21 cellular contexts compared by ENCODE assay signal in the genomic region with DNA sequence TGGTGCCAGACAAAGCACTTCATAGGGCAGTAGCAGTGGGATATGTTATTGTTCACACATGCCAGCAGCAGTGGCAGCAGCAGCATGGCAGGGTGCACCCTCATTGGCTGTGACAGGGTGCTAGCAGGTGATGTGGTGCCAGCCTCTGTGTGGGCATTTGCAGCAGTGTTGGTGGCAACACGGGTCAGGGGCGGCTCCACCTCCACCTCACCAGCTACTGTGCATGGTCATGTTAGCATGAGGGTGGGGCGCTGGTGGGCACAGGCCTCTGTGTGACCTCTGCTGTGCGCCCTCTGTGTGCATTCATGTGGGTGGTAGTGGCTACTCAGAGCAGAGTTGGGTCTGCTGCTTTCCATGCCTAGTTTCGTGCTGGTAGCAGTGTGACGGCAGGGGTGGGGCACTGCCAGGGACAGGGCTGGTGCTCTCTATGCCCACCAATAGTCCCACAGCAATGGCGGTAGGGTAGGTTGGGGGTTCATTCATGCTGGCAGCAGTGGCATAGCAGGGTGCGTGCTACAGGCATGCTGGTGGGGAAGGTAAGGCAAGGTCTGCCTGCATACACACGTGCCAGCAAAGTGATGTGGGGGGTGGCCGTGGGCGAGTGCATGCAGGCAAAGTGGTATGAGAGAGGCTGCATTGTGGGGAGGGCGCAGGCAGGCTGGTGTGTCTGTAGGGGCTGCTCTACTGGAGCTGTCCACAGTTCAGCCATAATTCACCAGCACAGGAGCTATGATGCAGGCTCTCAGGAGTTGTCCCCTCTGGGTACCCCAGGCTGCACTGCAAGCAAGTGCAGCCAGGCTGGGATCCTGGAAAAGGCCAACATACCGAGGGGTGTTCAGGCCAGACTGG.
A peak's percentile ranks its signal among the peaks of the same experiment; 100 is the strongest.
DNase-seq lines count a peak whose midpoint lies in the region; ATAC-seq, FAIRE-seq and TF ChIP-seq lines count a peak whose summit lies in the region.
"Had no signal": no experiment of that assay in that cellular context is flagged by ENCODE, and none has a peak within 500 bp of the region (broad histone marks: within the 10 kb centered on the region; RNA-seq: fewer than 3 reads in every experiment).

No MANE protein-coding gene starts in this region.

- intact Hi-C loops in left ventricle myocardium superior (cut with micrococcal nuclease) = no loop called here
- intact Hi-C loops in left ventricle myocardium inferior (cut with micrococcal nuclease) = no loop called here
- intact Hi-C loops in kidney (cut with DNase I) = no loop called here
- intact Hi-C loops in lower lobe of right lung (cut with DNase I) = no loop called here

- no peaks in the 10 kb centered on the region for H3K36me3 ChIP-seq in left ventricle myocardium inferior
- H3K36me3 ChIP-seq in kidney (ENCODE audit: control insufficient read depth in 1 of 2, insufficient read depth in 2 of 2, low read length in 2 of 2) = no peaks in the 10 kb centered on the region
- no peaks in the 10 kb centered on the region for H3K36me3 ChIP-seq in lower lobe of right lung
- no peaks in the 10 kb centered on the region for H3K36me3 ChIP-seq in upper lobe of left lung

- no peak overlapping the region for H3K27ac ChIP-seq in left ventricle myocardium inferior (replicated peaks)
- no peak overlapping the region for H3K27ac ChIP-seq in kidney (ENCODE audit: low read depth in 2 of 2, low read length in 2 of 2)
- H3K27ac ChIP-seq in lower lobe of right lung = no peak overlapping the region
- H3K27ac ChIP-seq in upper lobe of left lung = no peak overlapping the region
- H3K27ac ChIP-seq: C4-2B, GM23248, HL-60 had no signal

- H3K4me1 ChIP-seq in left ventricle myocardium inferior = no peaks in the 10 kb centered on the region
- H3K4me1 ChIP-seq in kidney (ENCODE audit: control insufficient read depth in 1 of 2, insufficient read depth in 1 of 2, low read depth in 1 of 2, low read length in 2 of 2) = no peaks in the 10 kb centered on the region
- no peaks in the 10 kb centered on the region for H3K4me1 ChIP-seq in lower lobe of right lung
- H3K4me1 ChIP-seq in upper lobe of left lung = no peaks in the 10 kb centered on the region
- H3K4me1 ChIP-seq: Caco-2 had no signal

- no peak for FAIRE-seq in kidney (lab: Jason Lieb, UNC)
- FAIRE-seq: A204.1, D721Med, G401.6, GM12891, GM19239, H54 had no signal

- peaks cover 11% of the 10 kb centered on the region for H3K9me3 ChIP-seq in left ventricle myocardium inferior (replicated peaks)
- peaks cover 0 to 6% of the 10 kb centered on the region in 2 donors for H3K9me3 ChIP-seq in kidney (ENCODE audit: control insufficient read depth in 1 of 2, low read length in 2 of 2)
- no peaks in the 10 kb centered on the region for H3K9me3 ChIP-seq in lower lobe of right lung
- no peaks in the 10 kb centered on the region for H3K9me3 ChIP-seq in upper lobe of left lung
- H3K9me3 ChIP-seq: Caco-2 had no signal

- no peak for TF ChIP-seq CTCF in left ventricle myocardium inferior (IDR thresholded peaks at IDR 0.05; ENCODE audit: borderline replicate concordance)
- no peak for TF ChIP-seq CTCF in kidney (IDR thresholded peaks at IDR 0.05; ENCODE audit: borderline replicate concordance, extremely low read depth, insufficient read depth)
- no peak for TF ChIP-seq CTCF in lower lobe of right lung (IDR thresholded peaks at IDR 0.05)
- no peak for TF ChIP-seq CTCF in upper lobe of left lung (IDR thresholded peaks at IDR 0.05)

- H3K27me3 ChIP-seq in left ventricle myocardium inferior (ENCODE audit: low read depth) = no peaks in the 10 kb centered on the region
- H3K27me3 ChIP-seq in lower lobe of right lung (ENCODE audit: low read depth) = no peaks in the 10 kb centered on the region
- H3K27me3 ChIP-seq in upper lobe of left lung = no peaks in the 10 kb centered on the region

- no peak for TF ChIP-seq POLR2A in upper lobe of left lung (IDR thresholded peaks at IDR 0.05)

- no peak for DNase-seq in left ventricle myocardium superior
- DNase-seq in left ventricle myocardium inferior = no peak
- DNase-seq in kidney = peak; percentile 49
- peak; percentile 30 for DNase-seq in lower lobe of right lung
- peak in 1 of 2 donors; percentile 36 for DNase-seq in upper lobe of left lung
- DNase-seq in NCI-H128 (lab: John Stamatoyannopoulos, UW; ENCODE audit: unreplicated experiment) = no peak
- no peak for DNase-seq in NCI-H345 treated with DMSO at 0.1 percent for 48 hours (lab: John Stamatoyannopoulos, UW; ENCODE audit: unreplicated experiment)
- DNase-seq: ACHN; AML-193; Caco-2; CD4-positive, alpha-beta T cell; GM23248; HCEC 1CT had no signal

- no peak overlapping the region for H3K9ac ChIP-seq in kidney (ENCODE audit: low read length in 2 of 2)
- H3K9ac ChIP-seq: GM23248 had no signal

- ATAC-seq in left ventricle myocardium superior (peak; percentile 17), lower lobe of right lung (peak in 1 of 2 donors; percentile 32), upper lobe of left lung (ENCODE audit: low FRiP score in 2 of 2) (peak; percentile 28 to 40)

- WGBS in upper lobe of left lung, 2 donors = 90 to 96% methylated on average over 7 to 11 of the region's 13 CpGs

- H3K4me3 ChIP-seq in left ventricle myocardium inferior = no peak overlapping the region
- H3K4me3 ChIP-seq in kidney (ENCODE audit: low read length in 2 of 2) = no peak overlapping the region
- no peak overlapping the region for H3K4me3 ChIP-seq in lower lobe of right lung
- H3K4me3 ChIP-seq in upper lobe of left lung = no peak overlapping the region
- H3K4me3 ChIP-seq: GM23248 had no signal

- no peak for TF ChIP-seq EP300 in upper lobe of left lung (IDR thresholded peaks at IDR 0.05)

Comparison
In these comparisons a context has a peak if more than half of its experiments do, and no peak if none do; other contexts are left out.
1. DNase-seq: peak in kidney (single experiment) and lower lobe of right lung (single experiment); none in left ventricle myocardium superior (single experiment), left ventricle myocardium inferior (single experiment), NCI-H128 (single experiment) and NCI-H345 treated with DMSO at 0.1 percent for 48 hours (single experiment).